ENCODE assay signal across 16 cellular contexts in the genomic region with DNA sequence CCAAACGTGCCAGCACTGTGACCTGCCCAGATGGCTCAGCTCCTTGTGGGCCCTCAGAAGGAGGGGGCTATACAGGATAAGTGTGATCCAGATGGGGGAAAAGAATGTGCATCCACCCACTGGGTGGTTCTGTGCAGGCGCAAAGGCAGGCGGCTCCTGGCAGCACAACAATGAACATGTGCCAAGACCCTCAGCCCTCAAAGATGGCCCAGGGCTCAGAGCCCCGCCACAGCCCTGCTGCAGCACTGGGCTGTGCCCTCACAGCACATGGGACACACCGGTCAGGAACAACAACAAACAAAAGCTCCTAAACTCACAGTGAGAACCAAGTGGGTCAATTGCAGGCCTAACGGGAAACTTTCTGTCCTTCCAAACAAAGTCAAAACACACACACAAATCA. TPM values are rescaled to one million over a fixed set of nuclear protein-coding genes. Genes with fewer than 3 reads are reported as not detected.
DNase-seq lines count a peak whose midpoint lies in the region; ATAC-seq and TF ChIP-seq lines count a peak whose summit lies in the region.
"Had no signal": no experiment of that assay in that cellular context is flagged by ENCODE, and none has a peak within 500 bp of the region (broad histone marks: within the 10 kb centered on the region; RNA-seq: fewer than 3 reads in every experiment).

No MANE protein-coding gene starts in this region.

- H3K27ac Mint-ChIP-seq in activated CD4-positive, alpha-beta memory T cell treated with anti-CD3 and anti-CD28 coated beads, Interleukin-2, amount 10 ng/mL, durations not matched to agents 7 days and 5 days, result peak overlapping the region; percentile 11
- H3K27ac Mint-ChIP-seq in effector memory CD8-positive, alpha-beta T cell, result peak overlapping the region; percentile 35 to 81
- H3K27ac Mint-ChIP-seq in stimulated activated naive CD8-positive, alpha-beta T cell treated with anti-CD3 and anti-CD28 coated beads, Interleukin-15, amount 100 ng/mL, for 72 hours, result peak overlapping the region in 1 of 2 donors; percentile 1

- POLR2A ChIA-PET in activated CD4-positive, alpha-beta memory T cell treated with anti-CD3 and anti-CD28 coated beads, Interleukin-2, amount 10 ng/mL, durations not matched to agents 7 days and 5 days (lab: Charles Lee), result interaction anchor here (0.7 to 1.5 kb wide), 6 partner anchors 9 to 56 kb away, joined by 3 to 5 read pairs (median 4); no protein-coding TSS in a partner anchor

- no peaks in the 10 kb centered on the region for H3K36me3 ChIP-seq in hepatocyte (replicated peaks; ENCODE audit: insufficient read depth, low read depth)
- H3K36me3 ChIP-seq: right atrium auricular region, SJCRH30 had no signal

- CTCF ChIA-PET in activated CD4-positive, alpha-beta memory T cell treated with anti-CD3 and anti-CD28 coated beads, Interleukin-2, amount 10 ng/mL, durations not matched to agents 7 days and 5 days (lab: Charles Lee), result interaction anchor here (0.8 kb wide), 1 partner anchor 55 kb away, joined by 3 read pairs; no protein-coding TSS in a partner anchor

- no peaks in the 10 kb centered on the region for H3K9me2 ChIP-seq in hepatocyte (replicated peaks; ENCODE audit: insufficient read depth)

- TF ChIP-seq CTCF in hepatocyte (IDR thresholded peaks at IDR 0.05; ENCODE audit: poor library complexity), result no peak

- peaks cover 72% of the 10 kb centered on the region for H3K36me3 Mint-ChIP-seq in activated CD4-positive, alpha-beta memory T cell treated with anti-CD3 and anti-CD28 coated beads, Interleukin-2, amount 10 ng/mL, durations not matched to agents 7 days and 5 days (ENCODE audit: low read depth)
- H3K36me3 Mint-ChIP-seq in effector memory CD8-positive, alpha-beta T cell (ENCODE audit: insufficient read depth), result peaks cover 28% of the 10 kb centered on the region

- peak; percentile 54 for DNase-seq in activated CD8-positive, alpha-beta memory T cell treated with anti-CD3 and anti-CD28 coated beads for 24 hours
- no peak for DNase-seq in activated CD8-positive, alpha-beta memory T cell treated with anti-CD3 and anti-CD28 coated beads, Interleukin-2, amount 50 U/mL, for 4 hours
- no peak for DNase-seq in activated CD4-positive, alpha-beta memory T cell treated with anti-CD3 and anti-CD28 coated beads, Interleukin-2, amount 10 ng/mL, durations not matched to agents 7 days and 5 days
- DNase-seq in effector memory CD8-positive, alpha-beta T cell, result no peak
- no peak for DNase-seq in stimulated activated naive CD8-positive, alpha-beta T cell treated with anti-CD3 and anti-CD28 coated beads, Interleukin-15, amount 100 ng/mL, for 72 hours
- DNase-seq in hepatocyte (ENCODE audit: low spot score) (no peak), SIG-M5 (lab: John Stamatoyannopoulos, UW) (no peak)
- DNase-seq: ACHN; effector CD4-positive, alpha-beta T cell; IMR-90; naive B cell; NCI-H1048; SJCRH30; stimulated activated CD8-positive, alpha-beta memory T cell treated with anti-CD3 and anti-CD28 coated beads, Interleukin-4, amount 100 ng/mL, for 48 hours had no signal

- peaks cover 66% of the 10 kb centered on the region for H3K79me2 ChIP-seq in hepatocyte

- H3K27me3 ChIP-seq in hepatocyte, result no peaks in the 10 kb centered on the region
- H3K27me3 ChIP-seq: right atrium auricular region had no signal

- H3K4me1 ChIP-seq in hepatocyte (ENCODE audit: insufficient read depth), result peaks cover 4% of the 10 kb centered on the region

- no peak overlapping the region for H2AFZ ChIP-seq in hepatocyte

- no peaks in the 10 kb centered on the region for H3K27me3 Mint-ChIP-seq in activated CD4-positive, alpha-beta memory T cell treated with anti-CD3 and anti-CD28 coated beads, Interleukin-2, amount 10 ng/mL, durations not matched to agents 7 days and 5 days
- no peaks in the 10 kb centered on the region for H3K27me3 Mint-ChIP-seq in effector memory CD8-positive, alpha-beta T cell
- no peaks in the 10 kb centered on the region for H3K27me3 Mint-ChIP-seq in stimulated activated naive CD8-positive, alpha-beta T cell treated with anti-CD3 and anti-CD28 coated beads, Interleukin-15, amount 100 ng/mL, for 72 hours
- H3K27me3 Mint-ChIP-seq: naive B cell had no signal

- no peak overlapping the region for H3K27ac ChIP-seq in hepatocyte
- H3K27ac ChIP-seq: right atrium auricular region, SJCRH30 had no signal

- H3K4me1 Mint-ChIP-seq in activated CD4-positive, alpha-beta memory T cell treated with anti-CD3 and anti-CD28 coated beads, Interleukin-2, amount 10 ng/mL, durations not matched to agents 7 days and 5 days, result peaks cover 80% of the 10 kb centered on the region
- peaks cover 84 to 86% of the 10 kb centered on the region in 2 donors for H3K4me1 Mint-ChIP-seq in effector memory CD8-positive, alpha-beta T cell (ENCODE audit: low read depth in 2 of 2)
- peaks cover 87% of the 10 kb centered on the region for H3K4me1 Mint-ChIP-seq in stimulated activated naive CD8-positive, alpha-beta T cell treated with anti-CD3 and anti-CD28 coated beads, Interleukin-15, amount 100 ng/mL, for 72 hours

- peak overlapping the region; percentile 95 for H3K4me3 Mint-ChIP-seq in activated CD4-positive, alpha-beta memory T cell treated with anti-CD3 and anti-CD28 coated beads, Interleukin-2, amount 10 ng/mL, durations not matched to agents 7 days and 5 days
- H3K4me3 Mint-ChIP-seq in effector memory CD8-positive, alpha-beta T cell, result peak overlapping the region; percentile 89 to 91
- peak overlapping the region; percentile 93 to 96 for H3K4me3 Mint-ChIP-seq in stimulated activated naive CD8-positive, alpha-beta T cell treated with anti-CD3 and anti-CD28 coated beads, Interleukin-15, amount 100 ng/mL, for 72 hours

- no peaks in the 10 kb centered on the region for H3K9me3 ChIP-seq in hepatocyte (ENCODE audit: low read depth)
- H3K9me3 ChIP-seq: right atrium auricular region, SJCRH30 had no signal

- peaks cover 3% of the 10 kb centered on the region for H4K20me1 ChIP-seq in hepatocyte (ENCODE audit: insufficient read depth, poor library complexity, severe bottlenecking)

- no peak for ATAC-seq in effector memory CD8-positive, alpha-beta T cell (replicated peaks)
- no peak for ATAC-seq in stimulated activated naive CD8-positive, alpha-beta T cell treated with anti-CD3 and anti-CD28 coated beads, Interleukin-15, amount 100 ng/mL, for 72 hours
- no peak for ATAC-seq in GM19463 (IDR thresholded peaks at IDR 0.05; ENCODE audit: unreplicated experiment)

- WGBS in hepatocyte (ENCODE audit: low lambda C conversion rate, missing lambda C conversion rate), result 86% methylated on average over 6 of the region's 6 CpGs

- H3K4me3 ChIP-seq in hepatocyte, result no peak overlapping the region
- H3K4me3 ChIP-seq: right atrium auricular region, SJCRH30 had no signal

- no peaks in the 10 kb centered on the region for H3K9me3 Mint-ChIP-seq in activated CD4-positive, alpha-beta memory T cell treated with anti-CD3 and anti-CD28 coated beads, Interleukin-2, amount 10 ng/mL, durations not matched to agents 7 days and 5 days
- no peaks in the 10 kb centered on the region for H3K9me3 Mint-ChIP-seq in effector memory CD8-positive, alpha-beta T cell
- no peaks in the 10 kb centered on the region for H3K9me3 Mint-ChIP-seq in stimulated activated naive CD8-positive, alpha-beta T cell treated with anti-CD3 and anti-CD28 coated beads, Interleukin-15, amount 100 ng/mL, for 72 hours
- H3K9me3 Mint-ChIP-seq: naive B cell had no signal

- no peak overlapping the region for H3K4me2 ChIP-seq in hepatocyte

RNA-seq across cellular contexts. Expression of a gene that starts 4.7 kb away (rescaled TPM):
- total RNA-seq in activated CD4-positive, alpha-beta memory T cell treated with anti-CD3 and anti-CD28 coated beads, Interleukin-2, amount 10 ng/mL, durations not matched to agents 7 days and 5 days, result 100 to 1,000 TPM; 339 to 350 TPM
- 9.4 and 10.0 TPM in 2 replicates for total RNA-seq in hepatocyte
- polyA plus RNA-seq in hepatocyte, result 10.1 and 10.4 TPM in 2 replicates
- total RNA-seq: SJCRH30 had no signal

Comparison
In these comparisons a context has a peak if more than half of its experiments do, and no peak if none do; other contexts are left out.
1. RNA of a gene that starts 4.7 kb away (total RNA-seq): 339 to 350 TPM in activated CD4-positive, alpha-beta memory T cell treated with anti-CD3 and anti-CD28 coated beads, Interleukin-2, amount 10 ng/mL, durations not matched to agents 7 days and 5 days; 9.4 to 10.0 TPM in hepatocyte; every median in the first group is over 10 times any median in the second.
2. Peak in every context shown above with its lines, with median percentiles within 50 percentile points of each other: H3K4me3 Mint-ChIP-seq.